In the genomic region with DNA sequence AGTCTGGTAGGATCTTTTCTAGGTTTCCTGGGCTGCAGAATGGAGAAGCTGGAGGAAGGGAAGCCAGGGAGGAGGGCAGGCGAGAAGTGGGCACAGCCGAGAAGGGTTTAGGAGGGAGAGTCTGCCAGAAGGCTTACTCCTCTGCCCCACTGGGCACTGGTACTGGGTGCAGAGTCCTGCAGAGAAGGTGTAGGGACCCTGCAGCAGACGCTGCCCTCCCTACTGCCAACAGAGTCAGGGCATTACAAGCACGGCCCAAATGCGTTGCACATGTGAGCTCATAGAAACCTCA, we compare ENCODE assay signal across 7 cellular contexts. TPM values are rescaled to one million over a fixed set of nuclear protein-coding genes. Genes with fewer than 3 reads are reported as not detected.
DNase-seq lines count a peak whose midpoint lies in the region; ATAC-seq and TF ChIP-seq lines count a peak whose summit lies in the region.

No MANE protein-coding gene starts in this region.

- CTCF ChIA-PET in WTC11 (lab: Charles Lee) = interaction anchor here (0.6 to 1.5 kb wide), 9 partner anchors 20 to 338 kb away, joined by 3 to 7 read pairs (median 4); a partner anchor contains a TSS

- H3K9me3 Mint-ChIP-seq in WTC11 = no peaks in the 10 kb centered on the region
- H3K9me3 Mint-ChIP-seq in stimulated activated effector memory CD8-positive, alpha-beta T cell treated with anti-CD3 and anti-CD28 coated beads, Interleukin-12 subunit alpha, Interleukin-12 subunit beta, amount 100 ng/mL, for 72 hours = no peaks in the 10 kb centered on the region

- no peaks in the 10 kb centered on the region for H3K36me3 Mint-ChIP-seq in WTC11
- no peaks in the 10 kb centered on the region for H3K36me3 Mint-ChIP-seq in stimulated activated effector memory CD8-positive, alpha-beta T cell treated with anti-CD3 and anti-CD28 coated beads, Interleukin-12 subunit alpha, Interleukin-12 subunit beta, amount 100 ng/mL, for 72 hours

- peak overlapping the region; percentile 49 for H3K9ac ChIP-seq in iPS-15b (ENCODE audit: low read depth, low read length)

- no peaks in the 10 kb centered on the region for H3K27me3 ChIP-seq in iPS-15b (ENCODE audit: control insufficient read depth, insufficient read depth, low read length)

- no peaks in the 10 kb centered on the region for H3K36me3 ChIP-seq in iPS-15b (ENCODE audit: control insufficient read depth, insufficient read depth, low read length)

- H3K4me3 ChIP-seq in HFF-Myc (replicated peaks; ENCODE audit: low read depth, low read length) (peak overlapping the region; percentile 75), iPS-15b (ENCODE audit: low read depth, low read length) (peak overlapping the region; percentile 63)

- DNase-seq in HFF-Myc (ENCODE audit: extremely low read depth, low read depth) (no peak), WTC11 (ENCODE audit: low spot score) (no peak), NCI-H2171 treated with DMSO at 0.1 percent for 48 hours (lab: John Stamatoyannopoulos, UW) (no peak)
- DNase-seq in stimulated activated effector memory CD8-positive, alpha-beta T cell treated with anti-CD3 and anti-CD28 coated beads, Interleukin-12 subunit alpha, Interleukin-12 subunit beta, amount 100 ng/mL, for 72 hours (ENCODE audit: low spot score in 2 of 2) = no peak

- H3K4me3 Mint-ChIP-seq in WTC11 = peak overlapping the region; percentile 80
- H3K4me3 Mint-ChIP-seq in stimulated activated effector memory CD8-positive, alpha-beta T cell treated with anti-CD3 and anti-CD28 coated beads, Interleukin-12 subunit alpha, Interleukin-12 subunit beta, amount 100 ng/mL, for 72 hours = peak overlapping the region; percentile 92

- peak overlapping the region; percentile 94 for H3K27ac Mint-ChIP-seq in WTC11
- H3K27ac Mint-ChIP-seq in stimulated activated effector memory CD8-positive, alpha-beta T cell treated with anti-CD3 and anti-CD28 coated beads, Interleukin-12 subunit alpha, Interleukin-12 subunit beta, amount 100 ng/mL, for 72 hours = peak overlapping the region; percentile 93

- no peaks in the 10 kb centered on the region for H3K9me3 ChIP-seq in iPS-15b (ENCODE audit: control insufficient read depth, insufficient read depth, low read length)

- peaks cover 9% of the 10 kb centered on the region for H3K4me1 ChIP-seq in iPS-15b (ENCODE audit: control insufficient read depth, insufficient read depth, low read length)

- no peak for ATAC-seq in WTC11
- no peak for ATAC-seq in stimulated activated effector memory CD8-positive, alpha-beta T cell treated with anti-CD3 and anti-CD28 coated beads, Interleukin-12 subunit alpha, Interleukin-12 subunit beta, amount 100 ng/mL, for 72 hours
- no peak for ATAC-seq in HG03520 (IDR thresholded peaks at IDR 0.05; ENCODE audit: unreplicated experiment)
- no peak for ATAC-seq in GM21528 (IDR thresholded peaks at IDR 0.05; ENCODE audit: low FRiP score, unreplicated experiment)

- POLR2A ChIA-PET in WTC11 (lab: Charles Lee) = interaction anchor here (0.8 to 1.3 kb wide), 3 partner anchors 10 to 246 kb away, joined by 3 read pairs; no protein-coding TSS in a partner anchor

- no peaks in the 10 kb centered on the region; the same call in 1 of the 2 replicates for H3K27me3 Mint-ChIP-seq in WTC11 (ENCODE audit: low read depth)

- H3K4me1 Mint-ChIP-seq in WTC11 = peaks cover 26% of the 10 kb centered on the region
- peaks cover 35% of the 10 kb centered on the region for H3K4me1 Mint-ChIP-seq in stimulated activated effector memory CD8-positive, alpha-beta T cell treated with anti-CD3 and anti-CD28 coated beads, Interleukin-12 subunit alpha, Interleukin-12 subunit beta, amount 100 ng/mL, for 72 hours

- TF ChIP-seq CTCF in HFF-Myc (IDR thresholded peaks at IDR 0.05; ENCODE audit: low read depth, low read length, missing control alignments) (no peak), WTC11 (IDR thresholded peaks at IDR 0.05) (no peak)

TF ChIP-seq in WTC11, 78 proteins besides CTCF, POLR2A, EP300 and RAD21:
- TF ChIP-seq, protein P1, sequence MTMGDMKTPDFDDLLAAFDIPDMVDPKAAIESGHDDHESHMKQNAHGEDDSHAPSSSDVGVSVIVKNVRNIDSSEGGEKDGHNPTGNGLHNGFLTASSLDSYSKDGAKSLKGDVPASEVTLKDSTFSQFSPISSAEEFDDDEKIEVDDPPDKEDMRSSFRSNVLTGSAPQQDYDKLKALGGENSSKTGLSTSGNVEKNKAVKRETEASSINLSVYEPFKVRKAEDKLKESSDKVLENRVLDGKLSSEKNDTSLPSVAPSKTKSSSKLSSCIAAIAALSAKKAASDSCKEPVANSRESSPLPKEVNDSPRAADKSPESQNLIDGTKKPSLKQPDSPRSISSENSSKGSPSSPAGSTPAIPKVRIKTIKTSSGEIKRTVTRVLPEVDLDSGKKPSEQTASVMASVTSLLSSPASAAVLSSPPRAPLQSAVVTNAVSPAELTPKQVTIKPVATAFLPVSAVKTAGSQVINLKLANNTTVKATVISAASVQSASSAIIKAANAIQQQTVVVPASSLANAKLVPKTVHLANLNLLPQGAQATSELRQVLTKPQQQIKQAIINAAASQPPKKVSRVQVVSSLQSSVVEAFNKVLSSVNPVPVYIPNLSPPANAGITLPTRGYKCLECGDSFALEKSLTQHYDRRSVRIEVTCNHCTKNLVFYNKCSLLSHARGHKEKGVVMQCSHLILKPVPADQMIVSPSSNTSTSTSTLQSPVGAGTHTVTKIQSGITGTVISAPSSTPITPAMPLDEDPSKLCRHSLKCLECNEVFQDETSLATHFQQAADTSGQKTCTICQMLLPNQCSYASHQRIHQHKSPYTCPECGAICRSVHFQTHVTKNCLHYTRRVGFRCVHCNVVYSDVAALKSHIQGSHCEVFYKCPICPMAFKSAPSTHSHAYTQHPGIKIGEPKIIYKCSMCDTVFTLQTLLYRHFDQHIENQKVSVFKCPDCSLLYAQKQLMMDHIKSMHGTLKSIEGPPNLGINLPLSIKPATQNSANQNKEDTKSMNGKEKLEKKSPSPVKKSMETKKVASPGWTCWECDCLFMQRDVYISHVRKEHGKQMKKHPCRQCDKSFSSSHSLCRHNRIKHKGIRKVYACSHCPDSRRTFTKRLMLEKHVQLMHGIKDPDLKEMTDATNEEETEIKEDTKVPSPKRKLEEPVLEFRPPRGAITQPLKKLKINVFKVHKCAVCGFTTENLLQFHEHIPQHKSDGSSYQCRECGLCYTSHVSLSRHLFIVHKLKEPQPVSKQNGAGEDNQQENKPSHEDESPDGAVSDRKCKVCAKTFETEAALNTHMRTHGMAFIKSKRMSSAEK (CRISPR knock-in tag; IDR thresholded peaks at IDR 0.05; ENCODE audit: borderline replicate concordance) = no peak
- TF ChIP-seq ETV6 (CRISPR knock-in tag; IDR thresholded peaks at IDR 0.05) (no peak), TP53 (CRISPR knock-in tag; IDR thresholded peaks at IDR 0.05) (no peak), JAZF1 (CRISPR knock-in tag; IDR thresholded peaks at IDR 0.05) (no peak), ZNF317 (CRISPR knock-in tag; IDR thresholded peaks at IDR 0.05; ENCODE audit: borderline replicate concordance, low read depth) (no peak), FOXK1 (CRISPR knock-in tag; IDR thresholded peaks at IDR 0.05) (no peak), ZNF671 (CRISPR knock-in tag; IDR thresholded peaks at IDR 0.05) (no peak), GABPB1 (CRISPR knock-in tag; IDR thresholded peaks at IDR 0.05) (no peak), ZNF416 (CRISPR knock-in tag; IDR thresholded peaks at IDR 0.05) (no peak), CREM (CRISPR knock-in tag; IDR thresholded peaks at IDR 0.05) (no peak)
- TF ChIP-seq, protein P2, sequence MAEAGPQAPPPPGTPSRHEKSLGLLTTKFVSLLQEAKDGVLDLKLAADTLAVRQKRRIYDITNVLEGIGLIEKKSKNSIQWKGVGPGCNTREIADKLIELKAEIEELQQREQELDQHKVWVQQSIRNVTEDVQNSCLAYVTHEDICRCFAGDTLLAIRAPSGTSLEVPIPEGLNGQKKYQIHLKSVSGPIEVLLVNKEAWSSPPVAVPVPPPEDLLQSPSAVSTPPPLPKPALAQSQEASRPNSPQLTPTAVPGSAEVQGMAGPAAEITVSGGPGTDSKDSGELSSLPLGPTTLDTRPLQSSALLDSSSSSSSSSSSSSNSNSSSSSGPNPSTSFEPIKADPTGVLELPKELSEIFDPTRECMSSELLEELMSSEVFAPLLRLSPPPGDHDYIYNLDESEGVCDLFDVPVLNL (CRISPR knock-in tag; IDR thresholded peaks at IDR 0.05; ENCODE audit: borderline replicate concordance, low read depth) = no peak
- TF ChIP-seq, protein P3, sequence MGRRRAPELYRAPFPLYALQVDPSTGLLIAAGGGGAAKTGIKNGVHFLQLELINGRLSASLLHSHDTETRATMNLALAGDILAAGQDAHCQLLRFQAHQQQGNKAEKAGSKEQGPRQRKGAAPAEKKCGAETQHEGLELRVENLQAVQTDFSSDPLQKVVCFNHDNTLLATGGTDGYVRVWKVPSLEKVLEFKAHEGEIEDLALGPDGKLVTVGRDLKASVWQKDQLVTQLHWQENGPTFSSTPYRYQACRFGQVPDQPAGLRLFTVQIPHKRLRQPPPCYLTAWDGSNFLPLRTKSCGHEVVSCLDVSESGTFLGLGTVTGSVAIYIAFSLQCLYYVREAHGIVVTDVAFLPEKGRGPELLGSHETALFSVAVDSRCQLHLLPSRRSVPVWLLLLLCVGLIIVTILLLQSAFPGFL (CRISPR knock-in tag; IDR thresholded peaks at IDR 0.05; ENCODE audit: borderline replicate concordance) = no peak
- TF ChIP-seq, protein P4, sequence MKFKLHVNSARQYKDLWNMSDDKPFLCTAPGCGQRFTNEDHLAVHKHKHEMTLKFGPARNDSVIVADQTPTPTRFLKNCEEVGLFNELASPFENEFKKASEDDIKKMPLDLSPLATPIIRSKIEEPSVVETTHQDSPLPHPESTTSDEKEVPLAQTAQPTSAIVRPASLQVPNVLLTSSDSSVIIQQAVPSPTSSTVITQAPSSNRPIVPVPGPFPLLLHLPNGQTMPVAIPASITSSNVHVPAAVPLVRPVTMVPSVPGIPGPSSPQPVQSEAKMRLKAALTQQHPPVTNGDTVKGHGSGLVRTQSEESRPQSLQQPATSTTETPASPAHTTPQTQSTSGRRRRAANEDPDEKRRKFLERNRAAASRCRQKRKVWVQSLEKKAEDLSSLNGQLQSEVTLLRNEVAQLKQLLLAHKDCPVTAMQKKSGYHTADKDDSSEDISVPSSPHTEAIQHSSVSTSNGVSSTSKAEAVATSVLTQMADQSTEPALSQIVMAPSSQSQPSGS (CRISPR knock-in tag; IDR thresholded peaks at IDR 0.05; ENCODE audit: borderline replicate concordance, low read depth) = no peak

RNA-seq across cellular contexts. Expression of a gene that starts 0.7 kb away (rescaled TPM):
- 76.5 to 83.1 TPM (median 78.6 TPM) in 3 replicates for total RNA-seq in WTC11 (2021)
